Comparison of ENCODE assay signal across 16 cellular contexts in genomic region chr5:167574381-167574780, GRCh38.
DNase-seq lines count a peak whose midpoint lies in the region; ATAC-seq and TF ChIP-seq lines count a peak whose summit lies in the region.
"Had no signal": no experiment of that assay in that cellular context is flagged by ENCODE, and none has a peak within 500 bp of the region (broad histone marks: within the 10 kb centered on the region; RNA-seq: fewer than 3 reads in every experiment).

No MANE protein-coding gene starts in this region.

- H3K4me3 Mint-ChIP-seq in Caco-2 (ENCODE audit: unreplicated experiment) (peak overlapping the region; percentile 52), glutamatergic neuron (ENCODE audit: unreplicated experiment) (peak overlapping the region; percentile 88)

- H3K79me1 ChIP-seq in neuronal stem cell (ENCODE audit: low read depth, low read length) = no peaks in the 10 kb centered on the region

- BruUV-seq in Caco-2 (replicated peaks; lab: Mats Ljungman, UMichigan) = no TSS peak

- H3K14ac ChIP-seq in neuronal stem cell (ENCODE audit: low read length) = no peak overlapping the region

- TF ChIP-seq POLR2A in lower leg skin (IDR thresholded peaks at IDR 0.05) = no peak

- WGBS in neuronal stem cell (ENCODE audit: extremely low coverage in 2 of 2, insufficient read length in 2 of 2, insufficient replicate concordance in 1 of 2), 2 donors = no CpG with 5 or more reads among the region's 6 CpGs
- 31 to 40% methylated on average over 6 of the region's 6 CpGs for WGBS in lower leg skin, 2 donors

- no peak overlapping the region for H3K18ac ChIP-seq in neuronal stem cell (ENCODE audit: low read length)

- intact Hi-C loops in Caco-2 (cut with micrococcal nuclease; ENCODE audit: unreplicated experiment) (no loop called here), left lung (cut with DNase I) (no loop called here), lower leg skin (cut with DNase I; ENCODE audit: low total_unique reads) (no loop called here)

- CTCF ChIA-PET in Caco-2 (lab: Charles Lee) = no interaction called here

- no peak overlapping the region for H2AK5ac ChIP-seq in neuronal stem cell (ENCODE audit: low read depth, low read length)

- H3K9me3 ChIP-seq in Caco-2 (no peaks in the 10 kb centered on the region), SJCRH30 (replicated peaks) (no peaks in the 10 kb centered on the region), neuronal stem cell (replicated peaks in 1 of 2; ENCODE audit: control insufficient read depth in 2 of 2, insufficient read depth in 1 of 2, low read depth in 1 of 2, low read length in 2 of 2) (no peaks in the 10 kb centered on the region), left lung (no peaks in the 10 kb centered on the region)
- H3K9me3 ChIP-seq: prostate gland had no signal

- H3K27ac Mint-ChIP-seq in Caco-2 (ENCODE audit: unreplicated experiment) = no peak overlapping the region
- H3K27ac Mint-ChIP-seq in glutamatergic neuron (ENCODE audit: unreplicated experiment) = peak overlapping the region; percentile 96
- H3K27ac Mint-ChIP-seq: activated naive CD4-positive, alpha-beta T cell treated with anti-CD3 and anti-CD28 coated beads, Interleukin-2, amount 50 U/mL, for 72 hours had no signal

- ATAC-seq in left lung = no peak
- ATAC-seq in HG03139 (IDR thresholded peaks at IDR 0.05; ENCODE audit: unreplicated experiment) = no peak
- ATAC-seq: activated naive CD4-positive, alpha-beta T cell treated with anti-CD3 and anti-CD28 coated beads, Interleukin-2, amount 50 U/mL, for 72 hours had no signal

- H3K9me3 Mint-ChIP-seq in Caco-2 (ENCODE audit: unreplicated experiment) (no peaks in the 10 kb centered on the region), glutamatergic neuron (ENCODE audit: unreplicated experiment) (no peaks in the 10 kb centered on the region)

- no peak for TF ChIP-seq CTCF in Caco-2 (IDR thresholded peaks at IDR 0.05; ENCODE audit: insufficient read depth in 1 of 2, low read depth in 1 of 2, low read length in 1 of 2, severe bottlenecking in 1 of 2, unreplicated experiment in 1 of 2)
- TF ChIP-seq CTCF in glutamatergic neuron (IDR thresholded peaks at IDR 0.05; ENCODE audit: partially characterized antibody, unreplicated experiment) = no peak
- TF ChIP-seq CTCF in left lung (IDR thresholded peaks at IDR 0.05) = no peak
- TF ChIP-seq CTCF in lower leg skin (IDR thresholded peaks at IDR 0.05) = no peak

- H4K8ac ChIP-seq in neuronal stem cell (ENCODE audit: low read depth, low read length) = no peak overlapping the region

- H4K91ac ChIP-seq in neuronal stem cell (ENCODE audit: low read depth, low read length, poor library complexity) = no peak overlapping the region

- H3K23ac ChIP-seq in neuronal stem cell (ENCODE audit: low read depth, low read length, poor library complexity) = no peak overlapping the region

- H2BK12ac ChIP-seq in neuronal stem cell (ENCODE audit: low read length) = no peak overlapping the region

- H3K4me1 Mint-ChIP-seq in Caco-2 (ENCODE audit: low read depth, unreplicated experiment) = peaks cover 7% of the 10 kb centered on the region
- H3K4me1 Mint-ChIP-seq in glutamatergic neuron (ENCODE audit: low read depth, unreplicated experiment) = peaks cover 32% of the 10 kb centered on the region

- no peak overlapping the region for H2BK5ac ChIP-seq in neuronal stem cell (ENCODE audit: low read length)

- H2AFZ ChIP-seq in neuronal stem cell (ENCODE audit: low read length) = peak overlapping the region; percentile 74

- DNase-seq in Caco-2 = no peak
- DNase-seq in SJCRH30 = no peak
- no peak for DNase-seq in glutamatergic neuron
- DNase-seq in neuronal stem cell (ENCODE audit: low spot score) = no peak
- no peak for DNase-seq in left lung
- DNase-seq in DMS 273 treated with DMSO at 0.1 percent for 48 hours (lab: John Stamatoyannopoulos, UW) = no peak
- no peak for DNase-seq in lower leg skin (ENCODE audit: low spot score in 2 of 2)
- DNase-seq: activated CD4-positive, alpha-beta T cell treated with anti-CD3 and anti-CD28 coated beads, Interleukin-2, amount 50 U/mL, for 1 hour; activated T-cell treated with anti-CD3 and anti-CD28 coated beads for 4 hours; NCI-H1417 treated with DMSO at 0.1 percent for 48 hours; NCI-H345; SHP77 treated with DMSO at 0.1 percent for 48 hours had no signal

- H3K27ac ChIP-seq in SJCRH30 = no peak overlapping the region
- H3K27ac ChIP-seq in neuronal stem cell (replicated peaks; ENCODE audit: low read length) = no peak overlapping the region
- no peak overlapping the region for H3K27ac ChIP-seq in left lung
- H3K27ac ChIP-seq: KMS-11 had no signal

- peak overlapping the region; percentile 21 for H3K4me2 ChIP-seq in neuronal stem cell (ENCODE audit: insufficient read depth, low read length, poor library complexity, severe bottlenecking)
- H3K4me2 ChIP-seq: KMS-11 had no signal

- POLR2A ChIA-PET in Caco-2 (lab: Charles Lee) = no interaction called here

- H2BK15ac ChIP-seq in neuronal stem cell (ENCODE audit: low read length) = no peak overlapping the region

- H3K36me3 Mint-ChIP-seq in Caco-2 (ENCODE audit: insufficient read depth, unreplicated experiment) = no peaks in the 10 kb centered on the region
- no peaks in the 10 kb centered on the region for H3K36me3 Mint-ChIP-seq in glutamatergic neuron (ENCODE audit: unreplicated experiment)
- H3K36me3 Mint-ChIP-seq: activated naive CD4-positive, alpha-beta T cell treated with anti-CD3 and anti-CD28 coated beads, Interleukin-2, amount 50 U/mL, for 72 hours had no signal

- H3K4ac ChIP-seq in neuronal stem cell (ENCODE audit: low read length) = no peak overlapping the region

- H3K4me3 ChIP-seq in Caco-2 (ENCODE audit: low read depth, low read length) = no peak overlapping the region
- H3K4me3 ChIP-seq in SJCRH30 = peak overlapping the region; percentile 35
- H3K4me3 ChIP-seq in neuronal stem cell (ENCODE audit: low read length in 2 of 2) = peak overlapping the region in 1 of 2 donors; percentile 44
- H3K4me3 ChIP-seq in left lung = no peak overlapping the region
- H3K4me3 ChIP-seq in lower leg skin (ENCODE audit: low read depth, poor library complexity, severe bottlenecking) = no peak overlapping the region

- no peak overlapping the region for H3K9ac ChIP-seq in neuronal stem cell (ENCODE audit: low read depth, low read length, poor library complexity)
- H3K9ac ChIP-seq: KMS-11 had no signal

- no peaks in the 10 kb centered on the region for H3K36me3 ChIP-seq in Caco-2 (ENCODE audit: control insufficient read depth, insufficient read depth, low read length)
- no peaks in the 10 kb centered on the region for H3K36me3 ChIP-seq in SJCRH30
- no peaks in the 10 kb centered on the region for H3K36me3 ChIP-seq in neuronal stem cell (replicated peaks in 1 of 2; ENCODE audit: control insufficient read depth in 2 of 2, insufficient read depth in 2 of 2, low read length in 2 of 2)
- H3K36me3 ChIP-seq in left lung = no peaks in the 10 kb centered on the region
- H3K36me3 ChIP-seq: prostate gland had no signal

- H3K27me3 Mint-ChIP-seq in Caco-2 (ENCODE audit: insufficient read depth, unreplicated experiment) (peaks cover 37% of the 10 kb centered on the region), glutamatergic neuron (ENCODE audit: unreplicated experiment) (peaks cover 5% of the 10 kb centered on the region)

- no peaks in the 10 kb centered on the region for H3K27me3 ChIP-seq in Caco-2 (replicated peaks; ENCODE audit: control insufficient read depth, insufficient read depth, low read length)
- peaks cover 6% of the 10 kb centered on the region for H3K27me3 ChIP-seq in SJCRH30
- peaks cover 0 to 5% (median 0%) of the 10 kb centered on the region in 3 experiments for H3K27me3 ChIP-seq in neuronal stem cell (ENCODE audit: control insufficient read depth in 3 of 3, insufficient read depth in 3 of 3, low read depth in 1 of 3, low read length in 3 of 3)
- peaks cover 44 to 81% of the 10 kb centered on the region in 2 donors for H3K27me3 ChIP-seq in left lung

- H3K4me1 ChIP-seq in Caco-2 = no peaks in the 10 kb centered on the region
- no peaks in the 10 kb centered on the region for H3K4me1 ChIP-seq in SJCRH30
- peaks cover 4 to 46% of the 10 kb centered on the region in 2 donors for H3K4me1 ChIP-seq in neuronal stem cell (ENCODE audit: control insufficient read depth in 2 of 2, insufficient read depth in 1 of 2, low read depth in 1 of 2, low read length in 2 of 2)
- H3K4me1 ChIP-seq in left lung = no peaks in the 10 kb centered on the region
- H3K4me1 ChIP-seq: prostate gland had no signal

- no peak overlapping the region for H2BK120ac ChIP-seq in neuronal stem cell (ENCODE audit: low read depth, low read length)
